Comparison of ENCODE assay signal across 13 cellular contexts in the genomic region with DNA sequence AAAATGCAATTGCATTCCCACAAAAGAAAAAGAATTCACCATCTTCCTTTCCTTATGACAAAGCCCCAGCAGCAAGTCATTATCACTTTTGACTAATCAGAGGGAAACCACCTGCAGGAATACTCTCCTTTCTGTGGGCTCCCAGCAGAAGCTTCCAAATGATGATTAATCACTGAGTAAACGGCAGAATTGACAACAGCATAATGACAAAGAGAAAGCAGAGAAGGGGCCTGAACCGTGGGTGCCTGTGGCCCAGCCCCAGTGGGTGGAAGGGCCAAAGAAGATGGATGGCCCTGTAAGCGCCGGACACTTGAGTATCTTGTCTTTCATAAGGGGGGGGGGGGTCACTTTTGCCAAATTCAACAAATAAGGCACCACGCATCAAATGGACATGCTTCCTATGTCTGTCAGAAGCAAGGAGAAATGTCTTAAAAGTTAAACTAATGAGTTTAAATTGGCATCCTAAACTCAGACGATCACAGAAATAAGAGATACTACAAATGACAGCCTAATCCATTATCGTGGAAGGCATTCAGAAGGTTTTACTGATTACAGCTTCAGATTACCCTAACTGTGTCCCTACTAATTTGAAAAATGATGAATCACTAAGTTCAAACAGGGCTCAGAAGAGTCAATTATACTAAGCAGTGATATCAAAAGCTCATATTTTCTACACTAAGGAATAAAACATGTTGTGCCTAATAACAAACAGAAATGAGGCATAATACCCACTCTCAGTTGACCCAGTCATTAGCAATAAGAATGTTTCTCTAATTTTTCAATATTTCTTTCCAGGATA.
DNase-seq lines count a peak whose midpoint lies in the region; ATAC-seq lines count a peak whose summit lies in the region.
"Had no signal": no experiment of that assay in that cellular context is flagged by ENCODE, and none has a peak within 500 bp of the region (broad histone marks: within the 10 kb centered on the region; RNA-seq: fewer than 3 reads in every experiment).

No MANE protein-coding gene starts in this region.

- no peaks in the 10 kb centered on the region for H4K20me1 ChIP-seq in GM23248 (ENCODE audit: insufficient read depth)

- 51 to 53% methylated on average over 7 of the region's 7 CpGs for WGBS in GM23248 (ENCODE audit: low coverage in 1 of 2, low lambda C conversion rate in 2 of 2, missing lambda C conversion rate in 2 of 2), 2 experiments

- no peaks in the 10 kb centered on the region for H3K9me3 ChIP-seq in GM23248 (ENCODE audit: low read depth)
- H3K9me3 ChIP-seq: neutrophil, thoracic aorta had no signal

- H2AFZ ChIP-seq in GM23248: no peak overlapping the region

- H3K4me1 ChIP-seq in GM23248 (ENCODE audit: insufficient read depth): no peaks in the 10 kb centered on the region

- no peaks in the 10 kb centered on the region for H3K79me2 ChIP-seq in GM23248 (ENCODE audit: insufficient read depth)

- H3K4me2 ChIP-seq in GM23248 (ENCODE audit: unreplicated experiment): no peak overlapping the region

- H3K4me3 Mint-ChIP-seq in T-helper 2 cell treated with Interferon-gamma antibody and Interleukin-4, amounts not matched to agents 5 μg/mL and 100 μg/mL, for 36 hours: no peak overlapping the region
- peak overlapping the region; percentile 40 for H3K4me3 Mint-ChIP-seq in activated T-cell treated with anti-CD3 and anti-CD28 coated beads, Interleukin-2, amount 50 U/mL, for 4 hours
- H3K4me3 Mint-ChIP-seq in effector memory CD8-positive, alpha-beta T cell: no peak overlapping the region

- H3K27me3 Mint-ChIP-seq in T-helper 2 cell treated with Interferon-gamma antibody and Interleukin-4, amounts not matched to agents 5 μg/mL and 100 μg/mL, for 36 hours (ENCODE audit: low read depth): no peaks in the 10 kb centered on the region
- peaks cover 14% of the 10 kb centered on the region for H3K27me3 Mint-ChIP-seq in activated T-cell treated with anti-CD3 and anti-CD28 coated beads, Interleukin-2, amount 50 U/mL, for 4 hours (ENCODE audit: low read depth)
- no peaks in the 10 kb centered on the region for H3K27me3 Mint-ChIP-seq in effector memory CD8-positive, alpha-beta T cell

- in situ Hi-C loops in GM23248 (cut with MboI): no loop called here

- DNase-seq in T-helper 2 cell treated with Interferon-gamma antibody and Interleukin-4, amounts not matched to agents 5 μg/mL and 100 μg/mL, for 36 hours (ENCODE audit: low spot score): peak; percentile 59
- DNase-seq in T-helper 2 cell: no peak
- peak; percentile 21 for DNase-seq in GM23248
- DNase-seq in activated T-cell treated with anti-CD3 and anti-CD28 coated beads, Interleukin-2, amount 50 U/mL, for 4 hours: no peak
- DNase-seq in renal cortical epithelial cell (ENCODE audit: low read depth): peak; percentile 39
- no peak for DNase-seq in NOMO-1 treated with DMSO at 0.1 percent for 48 hours (lab: John Stamatoyannopoulos, UW; ENCODE audit: unreplicated experiment)
- no peak for DNase-seq in effector memory CD8-positive, alpha-beta T cell
- no peak for DNase-seq in NCI-H1105 treated with DMSO at 0.1 percent for 48 hours (lab: John Stamatoyannopoulos, UW)
- DNase-seq: Calu3; central memory CD4-positive, alpha-beta T cell; glutamatergic neuron had no signal

- H3K36me3 ChIP-seq in GM23248 (ENCODE audit: low read depth): no peaks in the 10 kb centered on the region
- H3K36me3 ChIP-seq: neutrophil, thoracic aorta had no signal

- H3K36me3 Mint-ChIP-seq in T-helper 2 cell treated with Interferon-gamma antibody and Interleukin-4, amounts not matched to agents 5 μg/mL and 100 μg/mL, for 36 hours (ENCODE audit: low read depth): no peaks in the 10 kb centered on the region
- no peaks in the 10 kb centered on the region for H3K36me3 Mint-ChIP-seq in activated T-cell treated with anti-CD3 and anti-CD28 coated beads, Interleukin-2, amount 50 U/mL, for 4 hours (ENCODE audit: insufficient read depth)
- H3K36me3 Mint-ChIP-seq in effector memory CD8-positive, alpha-beta T cell (ENCODE audit: insufficient read depth): no peaks in the 10 kb centered on the region

- H3K9me2 ChIP-seq in GM23248 (ENCODE audit: insufficient read depth): no peaks in the 10 kb centered on the region

- H3K9me3 Mint-ChIP-seq in T-helper 2 cell treated with Interferon-gamma antibody and Interleukin-4, amounts not matched to agents 5 μg/mL and 100 μg/mL, for 36 hours: no peaks in the 10 kb centered on the region
- peaks cover 3% of the 10 kb centered on the region for H3K9me3 Mint-ChIP-seq in activated T-cell treated with anti-CD3 and anti-CD28 coated beads, Interleukin-2, amount 50 U/mL, for 4 hours
- no peaks in the 10 kb centered on the region for H3K9me3 Mint-ChIP-seq in effector memory CD8-positive, alpha-beta T cell

- ATAC-seq in activated T-cell treated with anti-CD3 and anti-CD28 coated beads, Interleukin-2, amount 50 U/mL, for 4 hours: peak; percentile 96 to 97
- no peak for ATAC-seq in effector memory CD8-positive, alpha-beta T cell (replicated peaks)

- no peak overlapping the region for H3K4me3 ChIP-seq in GM23248
- H3K4me3 ChIP-seq: thoracic aorta had no signal

- no peaks in the 10 kb centered on the region for H3F3A ChIP-seq in GM23248 (ENCODE audit: insufficient read depth)

- H3K9ac ChIP-seq in GM23248: no peak overlapping the region

- no peak overlapping the region for H3K27ac ChIP-seq in GM23248
- H3K27ac ChIP-seq: neutrophil, thoracic aorta had no signal

- peaks cover 6% of the 10 kb centered on the region for H3K4me1 Mint-ChIP-seq in T-helper 2 cell treated with Interferon-gamma antibody and Interleukin-4, amounts not matched to agents 5 μg/mL and 100 μg/mL, for 36 hours (ENCODE audit: low read depth)
- H3K4me1 Mint-ChIP-seq in activated T-cell treated with anti-CD3 and anti-CD28 coated beads, Interleukin-2, amount 50 U/mL, for 4 hours (ENCODE audit: low read depth): peaks cover 26% of the 10 kb centered on the region
- no peaks in the 10 kb centered on the region for H3K4me1 Mint-ChIP-seq in effector memory CD8-positive, alpha-beta T cell (ENCODE audit: low read depth in 2 of 2)

- no peak overlapping the region for H3K27ac Mint-ChIP-seq in T-helper 2 cell treated with Interferon-gamma antibody and Interleukin-4, amounts not matched to agents 5 μg/mL and 100 μg/mL, for 36 hours
- no peak overlapping the region for H3K27ac Mint-ChIP-seq in effector memory CD8-positive, alpha-beta T cell

- H3K27me3 ChIP-seq in GM23248 (replicated peaks; ENCODE audit: insufficient read depth): no peaks in the 10 kb centered on the region
- H3K27me3 ChIP-seq: neutrophil had no signal

Comparison
In these comparisons a context has a peak if more than half of its experiments do, and no peak if none do; other contexts are left out.
1. DNase-seq: peak in T-helper 2 cell treated with Interferon-gamma antibody and Interleukin-4, amounts not matched to agents 5 μg/mL and 100 μg/mL, for 36 hours (single experiment), GM23248 (single experiment) and renal cortical epithelial cell (single experiment); none in T-helper 2 cell (0 of 5), activated T-cell treated with anti-CD3 and anti-CD28 coated beads, Interleukin-2, amount 50 U/mL, for 4 hours (single experiment), NOMO-1 treated with DMSO at 0.1 percent for 48 hours (single experiment), effector memory CD8-positive, alpha-beta T cell (0 of 3) and NCI-H1105 treated with DMSO at 0.1 percent for 48 hours (single experiment).